ENCODE assay signal across 18 cellular contexts in genomic region chr5:86997501-86997900, GRCh38.
DNase-seq lines count a peak whose midpoint lies in the region; ATAC-seq, FAIRE-seq and TF ChIP-seq lines count a peak whose summit lies in the region.
"Had no signal": no experiment of that assay in that cellular context is flagged by ENCODE, and none has a peak within 500 bp of the region (broad histone marks: within the 10 kb centered on the region; RNA-seq: fewer than 3 reads in every experiment).

No MANE protein-coding gene starts in this region.

- H4K8ac ChIP-seq in trophoblast cell (ENCODE audit: low read depth, low read length) = no peak overlapping the region

- no peak for TF ChIP-seq CTCF in astrocyte (IDR thresholded peaks at IDR 0.05; ENCODE audit: insufficient read depth, low read depth, low read length)
- no peak for TF ChIP-seq CTCF in HFFc6 (IDR thresholded peaks at IDR 0.05)
- no peak for TF ChIP-seq CTCF in prostate gland (IDR thresholded peaks at IDR 0.05)

- WGBS in trophoblast cell (ENCODE audit: extremely low coverage, insufficient coverage, insufficient read length) = no CpG with 5 or more reads among the region's 1 CpG
- WGBS in prostate gland = 78% methylated on average over 1 of the region's 1 CpG

- H3K36me3 ChIP-seq in astrocyte (ENCODE audit: insufficient read depth, low read length) (no peaks in the 10 kb centered on the region), trophoblast cell (ENCODE audit: control insufficient read depth in 1 of 2, insufficient read depth in 2 of 2, low read length in 2 of 2) (no peaks in the 10 kb centered on the region), prostate gland (no peaks in the 10 kb centered on the region)
- H3K36me3 ChIP-seq: SJSA1 had no signal

- no peak overlapping the region for H2AK5ac ChIP-seq in trophoblast cell (ENCODE audit: low read length)

- H3K4me3 Mint-ChIP-seq in astrocyte (ENCODE audit: unreplicated experiment) (no peak overlapping the region), HFFc6 (no peak overlapping the region)
- H3K4me3 Mint-ChIP-seq: B cell; CD4-positive, alpha-beta memory T cell had no signal

- no peak overlapping the region for H4K91ac ChIP-seq in trophoblast cell (ENCODE audit: low read depth, low read length)

- no peak overlapping the region for H2BK120ac ChIP-seq in trophoblast cell (ENCODE audit: insufficient read depth, low read length, poor library complexity)

- H3K27ac Mint-ChIP-seq in astrocyte (ENCODE audit: unreplicated experiment) (peak overlapping the region; percentile 81), HFFc6 (no peak overlapping the region)
- H3K27ac Mint-ChIP-seq: B cell; CD4-positive, alpha-beta memory T cell had no signal

- no peak overlapping the region for H4K12ac ChIP-seq in trophoblast cell (ENCODE audit: low read depth, low read length)

- no peak overlapping the region for H3K14ac ChIP-seq in trophoblast cell (ENCODE audit: low read length)

- H3K9me3 ChIP-seq in astrocyte (ENCODE audit: insufficient read depth, low read depth, low read length) (no peaks in the 10 kb centered on the region), trophoblast cell (ENCODE audit: insufficient read depth, low read depth, low read length) (no peaks in the 10 kb centered on the region), prostate gland (no peaks in the 10 kb centered on the region)
- H3K9me3 ChIP-seq: SJSA1 had no signal

- no peaks in the 10 kb centered on the region for H3K27me3 Mint-ChIP-seq in astrocyte (ENCODE audit: low read depth, unreplicated experiment)
- no peaks in the 10 kb centered on the region; the same call in 1 of the 2 replicates for H3K27me3 Mint-ChIP-seq in HFFc6 (ENCODE audit: insufficient read depth)

- intact Hi-C loops in prostate gland (cut with DNase I) = no loop called here

- H2AFZ ChIP-seq in astrocyte (ENCODE audit: low read depth, low read length) = no peak overlapping the region
- no peak overlapping the region for H2AFZ ChIP-seq in trophoblast cell (ENCODE audit: insufficient read depth, low read length, poor library complexity)

- H3K9me3 Mint-ChIP-seq in astrocyte (ENCODE audit: unreplicated experiment) = peaks cover 10% of the 10 kb centered on the region
- no peaks in the 10 kb centered on the region for H3K9me3 Mint-ChIP-seq in HFFc6

- H3K27ac ChIP-seq in astrocyte (ENCODE audit: low read depth, low read length) (no peak overlapping the region), trophoblast cell (ENCODE audit: low read depth, low read length) (peak overlapping the region; percentile 39), prostate gland (no peak overlapping the region)
- H3K27ac ChIP-seq: SJSA1 had no signal

- DNase-seq in HT1080 (ENCODE audit: low read depth) (peak; percentile 9), astrocyte (ENCODE audit: low read depth) (peak; percentile 56), fibroblast of peridontal ligament (ENCODE audit: extremely low read depth) (peak; percentile 15), trophoblast cell (no peak), HFFc6 (no peak), prostate gland (ENCODE audit: low spot score) (no peak)
- DNase-seq: Calu3; CD4-positive, alpha-beta memory T cell; DMS53; H7; NCI-H1417; NCI-H187 treated with DMSO at 0.1 percent for 48 hours; NCI-H2171; NCI-H446; NCI-H69 had no signal

- no peak overlapping the region for H3K18ac ChIP-seq in trophoblast cell (ENCODE audit: low read length)

- H3K36me3 Mint-ChIP-seq in astrocyte (ENCODE audit: low read depth, unreplicated experiment) (no peaks in the 10 kb centered on the region), HFFc6 (ENCODE audit: low read depth) (no peaks in the 10 kb centered on the region)
- H3K36me3 Mint-ChIP-seq: CD4-positive, alpha-beta memory T cell had no signal

- no peak for FAIRE-seq in astrocyte (lab: Jason Lieb, UNC)

- ATAC-seq in GM19455 (IDR thresholded peaks at IDR 0.05; ENCODE audit: unreplicated experiment) = no peak

- H3K9ac ChIP-seq in astrocyte (ENCODE audit: low read length) (no peak overlapping the region), trophoblast cell (ENCODE audit: low read length) (no peak overlapping the region)

- H3K27me3 ChIP-seq in astrocyte (ENCODE audit: insufficient read depth, low read length) (no peaks in the 10 kb centered on the region), trophoblast cell (ENCODE audit: insufficient read depth, low read length) (no peaks in the 10 kb centered on the region), prostate gland (replicated peaks; ENCODE audit: insufficient read depth) (no peaks in the 10 kb centered on the region)
- H3K27me3 ChIP-seq: SJSA1 had no signal

- no peak overlapping the region for H2BK5ac ChIP-seq in trophoblast cell (ENCODE audit: low read depth, low read length, poor library complexity)

- no peaks in the 10 kb centered on the region for H4K20me1 ChIP-seq in astrocyte (ENCODE audit: insufficient read depth, low read length)

- no peak overlapping the region for H3K4me3 ChIP-seq in astrocyte (ENCODE audit: insufficient read depth, low read depth, low read length)
- no peak overlapping the region for H3K4me3 ChIP-seq in trophoblast cell (ENCODE audit: low read depth, low read length)
- no peak overlapping the region for H3K4me3 ChIP-seq in prostate gland
- H3K4me3 ChIP-seq: SJSA1 had no signal

- TF ChIP-seq POLR2A in prostate gland (IDR thresholded peaks at IDR 0.05) = no peak

- no peak overlapping the region for H3K4ac ChIP-seq in trophoblast cell (ENCODE audit: low read depth, low read length)

- H3K79me1 ChIP-seq in trophoblast cell (ENCODE audit: low read length) = no peaks in the 10 kb centered on the region

- H3K79me2 ChIP-seq in astrocyte (ENCODE audit: insufficient read depth, low read length) = no peaks in the 10 kb centered on the region
- no peaks in the 10 kb centered on the region for H3K79me2 ChIP-seq in trophoblast cell (ENCODE audit: control insufficient read depth, insufficient read depth, low read length, poor library complexity)

- H2BK12ac ChIP-seq in trophoblast cell (ENCODE audit: low read length) = no peak overlapping the region

- H3K4me1 ChIP-seq in astrocyte (ENCODE audit: insufficient read depth, low read length) = no peaks in the 10 kb centered on the region
- no peaks in the 10 kb centered on the region for H3K4me1 ChIP-seq in trophoblast cell (ENCODE audit: control insufficient read depth in 1 of 2, insufficient read depth in 2 of 2, low read length in 2 of 2)
- no peaks in the 10 kb centered on the region for H3K4me1 ChIP-seq in prostate gland (replicated peaks)
- H3K4me1 ChIP-seq: SJSA1 had no signal

- H3K23ac ChIP-seq in trophoblast cell (ENCODE audit: low read length) = no peak overlapping the region

- H3K4me2 ChIP-seq in astrocyte (ENCODE audit: low read length) (no peak overlapping the region), trophoblast cell (ENCODE audit: low read length) (no peak overlapping the region)

- H3K4me1 Mint-ChIP-seq in astrocyte (ENCODE audit: low read depth, unreplicated experiment) = peaks cover 19% of the 10 kb centered on the region
- H3K4me1 Mint-ChIP-seq in HFFc6 (ENCODE audit: low read depth) = no peaks in the 10 kb centered on the region
- H3K4me1 Mint-ChIP-seq: B cell; CD4-positive, alpha-beta memory T cell had no signal

Comparison
In these comparisons a context has a peak if more than half of its experiments do, and no peak if none do; other contexts are left out.
1. DNase-seq: peak in HT1080 (single experiment), astrocyte (single experiment) and fibroblast of peridontal ligament (single experiment); none in trophoblast cell (0 of 2), HFFc6 (single experiment) and prostate gland (single experiment).